1 cellular context compared by ENCODE assay signal in the genomic region with DNA sequence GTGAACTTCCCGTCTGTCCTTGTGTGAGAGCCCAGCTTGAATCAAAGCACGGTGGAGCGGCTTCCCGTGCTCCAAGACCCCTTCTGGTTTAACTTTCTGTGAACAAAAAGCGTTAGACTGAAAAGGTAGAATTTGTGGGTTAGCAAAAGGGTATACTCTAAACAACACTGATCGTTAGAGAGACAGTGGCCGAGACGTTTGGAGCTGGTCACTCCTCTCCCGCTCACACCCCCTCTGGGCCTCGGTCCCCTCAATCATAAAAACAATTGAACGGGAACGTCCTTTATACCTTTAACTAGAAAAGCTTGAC.
TF ChIP-seq lines count a peak whose summit lies in the region.

No MANE protein-coding gene starts in this region.

TF ChIP-seq in H1, 55 proteins besides CTCF, POLR2A, EP300 and RAD21:
- no peak for TF ChIP-seq TBP (IDR thresholded peaks at IDR 0.05; ENCODE audit: low read depth, low read length)
- TF ChIP-seq BRCA1 (IDR thresholded peaks at IDR 0.05; ENCODE audit: low read depth, low read length) = no peak
- no peak for TF ChIP-seq CREB1 (IDR thresholded peaks at IDR 0.05)
